ENCODE assay signal across 23 cellular contexts in the genomic region with DNA sequence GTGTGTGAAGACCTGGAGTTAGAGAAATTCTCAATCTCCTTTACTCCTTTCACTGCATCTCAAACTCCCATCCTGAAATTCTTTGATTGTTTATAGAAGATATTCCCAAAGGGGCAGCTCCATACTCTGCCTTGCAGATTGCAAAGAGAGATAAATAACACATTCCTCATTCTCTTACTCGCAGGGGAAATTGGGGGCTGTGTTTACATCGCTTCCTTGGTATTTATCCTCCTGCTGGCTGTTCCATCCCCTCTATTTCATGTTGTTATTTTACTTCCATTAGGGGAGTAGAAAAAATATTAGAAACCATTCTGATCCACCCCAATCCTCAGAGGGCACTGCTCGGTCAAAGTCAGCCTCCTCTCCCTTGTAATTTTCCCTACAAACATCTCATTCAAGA.
DNase-seq lines count a peak whose midpoint lies in the region; ATAC-seq and TF ChIP-seq lines count a peak whose summit lies in the region.
"Had no signal": no experiment of that assay in that cellular context is flagged by ENCODE, and none has a peak within 500 bp of the region (broad histone marks: within the 10 kb centered on the region; RNA-seq: fewer than 3 reads in every experiment).

No MANE protein-coding gene starts in this region.

- peak overlapping the region; percentile 85 for H3K27ac Mint-ChIP-seq in osteocyte (ENCODE audit: unreplicated experiment)
- H3K27ac Mint-ChIP-seq: activated naive CD8-positive, alpha-beta T cell treated with anti-CD3 and anti-CD28 coated beads, Interleukin-2, amount 50 U/mL, for 24 hours; activated T-cell treated with anti-CD3 and anti-CD28 coated beads, Interleukin-2, amount 50 U/mL, for 24 hours had no signal

- H3K9me3 ChIP-seq in SJCRH30 (replicated peaks): peaks cover 6% of the 10 kb centered on the region
- H3K9me3 ChIP-seq: HAP-1, upper lobe of left lung had no signal

- peaks cover 64% of the 10 kb centered on the region for H3K4me1 Mint-ChIP-seq in osteocyte (ENCODE audit: unreplicated experiment)
- H3K4me1 Mint-ChIP-seq: activated naive CD8-positive, alpha-beta T cell treated with anti-CD3 and anti-CD28 coated beads, Interleukin-2, amount 50 U/mL, for 24 hours had no signal

- peaks cover 8% of the 10 kb centered on the region for H3K9me3 Mint-ChIP-seq in osteocyte (ENCODE audit: unreplicated experiment)

- H3K4me3 Mint-ChIP-seq in osteocyte (ENCODE audit: unreplicated experiment): peak overlapping the region; percentile 14
- H3K4me3 Mint-ChIP-seq: activated naive CD8-positive, alpha-beta T cell treated with anti-CD3 and anti-CD28 coated beads, Interleukin-2, amount 50 U/mL, for 24 hours; activated T-cell treated with anti-CD3 and anti-CD28 coated beads, Interleukin-2, amount 50 U/mL, for 24 hours had no signal

- no peak for ATAC-seq in Right ventricle myocardium superior (ENCODE audit: poor library complexity)
- ATAC-seq: activated naive CD8-positive, alpha-beta T cell treated with anti-CD3 and anti-CD28 coated beads, Interleukin-2, amount 50 U/mL, for 24 hours; heart right ventricle had no signal

- H3K36me3 Mint-ChIP-seq in osteocyte (ENCODE audit: unreplicated experiment): peaks cover 7% of the 10 kb centered on the region

- H3K4me3 ChIP-seq in SJCRH30: no peak overlapping the region
- no peak overlapping the region for H3K4me3 ChIP-seq in fibroblast of mammary gland (ENCODE audit: control insufficient read depth, low read depth, low read length)
- H3K4me3 ChIP-seq: BLaER1, HAP-1, heart right ventricle, upper lobe of left lung had no signal

- intact Hi-C loops in Right ventricle myocardium superior (cut with DNase I): no loop called here

- TF ChIP-seq CTCF in fibroblast of mammary gland (conservative IDR thresholded peaks at IDR 0.05; ENCODE audit: control insufficient read depth, insufficient read depth, low read depth, low read length): no peak
- no peak for TF ChIP-seq CTCF in osteocyte (IDR thresholded peaks at IDR 0.05)

- no peaks in the 10 kb centered on the region for H3K36me3 ChIP-seq in SJCRH30
- H3K36me3 ChIP-seq: BLaER1, HAP-1, heart right ventricle, upper lobe of left lung had no signal

- DNase-seq in EL (peak; percentile 70), SJCRH30 (peak; percentile 9 to 17), fibroblast of mammary gland (ENCODE audit: low read depth) (peak; percentile 24), osteocyte (ENCODE audit: extremely low spot score, unreplicated experiment) (no peak), Right ventricle myocardium superior (no peak), midbrain (lab: John Stamatoyannopoulos, UW) (no peak), NCI-H187 treated with DMSO at 0.1 percent for 48 hours (lab: John Stamatoyannopoulos, UW) (no peak)
- DNase-seq in NK-92 treated with Interleukin-12 subunit alpha and Interleukin-12 subunit beta, amount 100 ng/mL, for 24 hours (lab: John Stamatoyannopoulos, UW): no peak
- DNase-seq: activated CD4-positive, alpha-beta T cell treated with anti-CD3 and anti-CD28 coated beads for 48 hours; activated naive CD8-positive, alpha-beta T cell treated with anti-CD3 and anti-CD28 coated beads, Interleukin-2, amount 50 U/mL, for 24 hours; activated T-cell treated with anti-CD3 and anti-CD28 coated beads, Interleukin-2, amount 50 U/mL, for 24 hours; COR-L47; DMS79; heart right ventricle; NCI-H1417; NCI-H2081 treated with DMSO at 0.1 percent for 48 hours; NCI-H748 treated with DMSO at 0.1 percent for 48 hours; nucleus accumbens; RPMI8226; stimulated activated CD4-positive, alpha-beta T cell treated with anti-CD3 and anti-CD28 coated beads, Interleukin-2, amount 100 ng/mL, for 24 hours; upper lobe of left lung had no signal

- H3K27me3 ChIP-seq in SJCRH30: no peaks in the 10 kb centered on the region
- H3K27me3 ChIP-seq: BLaER1, heart right ventricle, upper lobe of left lung had no signal

- H3K4me1 ChIP-seq in SJCRH30: peaks cover 26% of the 10 kb centered on the region
- H3K4me1 ChIP-seq: BLaER1, HAP-1, heart right ventricle, upper lobe of left lung had no signal

- no peaks in the 10 kb centered on the region for H3K27me3 Mint-ChIP-seq in osteocyte (ENCODE audit: unreplicated experiment)
- H3K27me3 Mint-ChIP-seq: activated naive CD8-positive, alpha-beta T cell treated with anti-CD3 and anti-CD28 coated beads, Interleukin-2, amount 50 U/mL, for 24 hours; activated T-cell treated with anti-CD3 and anti-CD28 coated beads, Interleukin-2, amount 50 U/mL, for 24 hours had no signal

- H3K27ac ChIP-seq in SJCRH30: no peak overlapping the region
- H3K27ac ChIP-seq: BLaER1, heart right ventricle, upper lobe of left lung had no signal

Comparison
In these comparisons a context has a peak if more than half of its experiments do, and no peak if none do; other contexts are left out.
1. DNase-seq: peak in EL (single experiment), SJCRH30 (2 of 2) and fibroblast of mammary gland (single experiment); none in osteocyte (single experiment), NK-92 treated with Interleukin-12 subunit alpha and Interleukin-12 subunit beta, amount 100 ng/mL, for 24 hours (single experiment), Right ventricle myocardium superior (single experiment), midbrain (single experiment) and NCI-H187 treated with DMSO at 0.1 percent for 48 hours (single experiment).